Comparison of ENCODE assay signal across 15 cellular contexts in the genomic region with DNA sequence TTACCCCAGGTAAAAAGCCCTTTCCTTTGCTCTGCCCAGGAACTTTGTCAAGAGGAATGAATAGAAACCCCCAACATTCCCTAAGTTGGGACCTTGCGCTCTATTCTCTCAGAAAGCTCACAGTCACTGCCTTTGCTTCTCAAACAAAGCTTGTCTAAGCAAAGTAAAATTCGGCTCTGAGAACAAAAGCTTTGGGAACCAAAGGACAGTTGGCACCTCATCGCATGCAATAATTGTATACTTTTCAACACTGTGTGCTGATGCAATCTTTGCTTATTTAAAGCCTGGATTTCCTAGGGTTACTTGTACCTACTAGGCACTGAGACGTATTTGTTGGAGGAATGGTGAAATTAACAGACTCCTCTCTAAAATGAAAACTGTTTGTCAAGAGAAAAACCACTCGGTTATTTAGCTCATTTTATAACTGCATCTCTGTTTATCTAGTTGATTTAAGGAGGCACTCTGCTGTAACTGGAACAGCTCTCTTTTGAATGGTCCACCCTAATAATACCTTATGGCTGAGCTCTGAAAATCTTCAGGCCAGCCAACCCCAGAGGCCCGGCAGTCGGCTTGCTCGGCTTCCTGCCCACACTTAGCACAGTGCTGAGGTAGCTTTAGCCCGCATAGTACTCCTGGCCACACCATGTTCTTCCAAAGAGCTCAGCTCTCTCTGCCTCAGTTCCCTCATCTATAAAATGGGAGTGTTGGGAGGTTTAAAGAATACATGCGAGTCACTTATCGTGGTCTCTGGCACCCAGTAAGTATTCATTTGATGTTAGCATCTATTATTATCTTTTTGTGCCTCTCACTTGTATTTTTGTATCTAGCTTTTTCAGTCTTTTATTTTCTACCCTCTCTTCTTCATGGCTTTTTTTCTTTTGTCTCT.
DNase-seq lines count a peak whose midpoint lies in the region; TF ChIP-seq lines count a peak whose summit lies in the region.
"Had no signal": no experiment of that assay in that cellular context is flagged by ENCODE, and none has a peak within 500 bp of the region (broad histone marks: within the 10 kb centered on the region; RNA-seq: fewer than 3 reads in every experiment).

No MANE protein-coding gene starts in this region.

- intact Hi-C loops in Caco-2 (cut with micrococcal nuclease; ENCODE audit: unreplicated experiment) (loop anchor here (5.0 kb wide), 1 partner anchor 124 kb away; no protein-coding TSS in a partner anchor), dorsolateral prefrontal cortex (cut with DNase I) (loop anchor here (10.0 kb wide), 4 partner anchors 81 to 651 kb away; a partner anchor contains a TSS)

- H3K4me1 Mint-ChIP-seq in Caco-2 (ENCODE audit: low read depth, unreplicated experiment) (peaks cover 21% of the 10 kb centered on the region), nephron progenitor cell (peaks cover 67% of the 10 kb centered on the region)

- H3K9me3 Mint-ChIP-seq in Caco-2 (ENCODE audit: unreplicated experiment) (no peaks in the 10 kb centered on the region), nephron progenitor cell (no peaks in the 10 kb centered on the region)
- H3K9me3 Mint-ChIP-seq: activated CD4-positive, alpha-beta memory T cell treated with anti-CD3 and anti-CD28 coated beads for 36 hours had no signal

- TF ChIP-seq CTCF in Caco-2 (IDR thresholded peaks at IDR 0.05; ENCODE audit: insufficient read depth in 1 of 2, low read depth in 1 of 2, low read length in 1 of 2, severe bottlenecking in 1 of 2, unreplicated experiment in 1 of 2), result no peak
- no peak for TF ChIP-seq CTCF in dorsolateral prefrontal cortex (IDR thresholded peaks at IDR 0.05 in 54 of 56, conservative IDR thresholded peaks at IDR 0.05 in 2 of 56; ENCODE audit: low read depth in 1 of 56, partially characterized antibody in 56 of 56)
- TF ChIP-seq CTCF in nephron progenitor cell (IDR thresholded peaks at IDR 0.05), result no peak
- TF ChIP-seq CTCF in tibial nerve (IDR thresholded peaks at IDR 0.05), result no peak

- CTCF ChIA-PET in Caco-2 (lab: Charles Lee), result no interaction called here

- no peak for TF ChIP-seq EP300 in tibial nerve (IDR thresholded peaks at IDR 0.05)

- POLR2A ChIA-PET in Caco-2 (lab: Charles Lee), result no interaction called here

- H3K9me3 ChIP-seq in Caco-2 (no peaks in the 10 kb centered on the region), muscle layer of duodenum (ENCODE audit: control insufficient read depth in 1 of 2, low read length in 2 of 2) (no peaks in the 10 kb centered on the region), tibial nerve (no peaks in the 10 kb centered on the region)

- H3K4me3 ChIP-seq in Caco-2 (ENCODE audit: low read depth, low read length), result no peak overlapping the region
- peak overlapping the region in 58 of 59 donors; percentile 14 to 69 (median 44) for H3K4me3 ChIP-seq in dorsolateral prefrontal cortex
- H3K4me3 ChIP-seq in muscle layer of duodenum (ENCODE audit: low read depth in 1 of 2, low read length in 2 of 2), result peak overlapping the region; percentile 3 to 27
- H3K4me3 ChIP-seq in tibial nerve, result peak overlapping the region in 1 of 4 donors; percentile 9

- H3K4me3 Mint-ChIP-seq in Caco-2 (ENCODE audit: unreplicated experiment) (no peak overlapping the region), nephron progenitor cell (no peak overlapping the region)
- H3K4me3 Mint-ChIP-seq: activated CD4-positive, alpha-beta memory T cell treated with anti-CD3 and anti-CD28 coated beads for 36 hours had no signal

- H3K36me3 Mint-ChIP-seq in Caco-2 (ENCODE audit: insufficient read depth, unreplicated experiment) (no peaks in the 10 kb centered on the region), nephron progenitor cell (ENCODE audit: low read depth) (no peaks in the 10 kb centered on the region)
- H3K36me3 Mint-ChIP-seq: activated CD4-positive, alpha-beta memory T cell treated with anti-CD3 and anti-CD28 coated beads for 36 hours had no signal

- no peak for TF ChIP-seq POLR2A in tibial nerve (IDR thresholded peaks at IDR 0.05)

- H3K27ac ChIP-seq in dorsolateral prefrontal cortex (peak overlapping the region; percentile 63 to 100 (median 97)), muscle layer of duodenum (ENCODE audit: low read length) (peak overlapping the region; percentile 43), tibial nerve (peak overlapping the region in 1 of 4 donors; percentile 23)

- H3K27me3 ChIP-seq in Caco-2 (replicated peaks; ENCODE audit: control insufficient read depth, insufficient read depth, low read length), result no peaks in the 10 kb centered on the region
- no peaks in the 10 kb centered on the region for H3K27me3 ChIP-seq in dorsolateral prefrontal cortex
- peaks cover 2% of the 10 kb centered on the region for H3K27me3 ChIP-seq in muscle layer of duodenum (ENCODE audit: low read depth, low read length)
- no peaks in the 10 kb centered on the region for H3K27me3 ChIP-seq in tibial nerve

- H3K36me3 ChIP-seq in Caco-2 (ENCODE audit: control insufficient read depth, insufficient read depth, low read length) (no peaks in the 10 kb centered on the region; the same call in 1 of the 2 replicates), muscle layer of duodenum (ENCODE audit: control insufficient read depth in 1 of 2, insufficient read depth in 2 of 2, low read length in 2 of 2) (no peaks in the 10 kb centered on the region), tibial nerve (no peaks in the 10 kb centered on the region)

- H3K27ac Mint-ChIP-seq in Caco-2 (ENCODE audit: unreplicated experiment) (peak overlapping the region; percentile 89), nephron progenitor cell (no peak overlapping the region)
- H3K27ac Mint-ChIP-seq: activated CD4-positive, alpha-beta memory T cell treated with anti-CD3 and anti-CD28 coated beads for 36 hours had no signal

- DNase-seq in Caco-2 (peak in 1 of 2 experiments; percentile 44), NCI-H748 (lab: John Stamatoyannopoulos, UW; ENCODE audit: unreplicated experiment) (peak; percentile 63), dorsolateral prefrontal cortex (peak in 3 of 10 donors; percentile 29 to 53 (median 50)), T-helper 9 cell (no peak), NCI-H1105 (lab: John Stamatoyannopoulos, UW) (no peak), nephron progenitor cell (no peak), tibial nerve (ENCODE audit: low spot score in 2 of 2) (no peak)
- DNase-seq: activated CD4-positive, alpha-beta memory T cell treated with anti-CD3 and anti-CD28 coated beads for 36 hours; aorta; effector CD4-positive, alpha-beta T cell; EL; mesendoderm; NCI-H2107; occipital lobe had no signal

- H3K4me1 ChIP-seq in Caco-2 (peaks cover 14% of the 10 kb centered on the region), muscle layer of duodenum (ENCODE audit: control insufficient read depth in 1 of 2, insufficient read depth in 2 of 2, low read length in 2 of 2) (peaks cover 18 to 51% of the 10 kb centered on the region in 2 donors), tibial nerve (peaks cover 0 to 38% (median 0%) of the 10 kb centered on the region in 4 donors)

- H3K27me3 Mint-ChIP-seq in Caco-2 (ENCODE audit: insufficient read depth, unreplicated experiment) (no peaks in the 10 kb centered on the region), nephron progenitor cell (ENCODE audit: low read depth, poor library complexity) (no peaks in the 10 kb centered on the region)
- H3K27me3 Mint-ChIP-seq: activated CD4-positive, alpha-beta memory T cell treated with anti-CD3 and anti-CD28 coated beads for 36 hours had no signal

- TSS peak; percentile 86 for BruUV-seq in Caco-2 (replicated peaks; lab: Mats Ljungman, UMichigan)

- WGBS in tibial nerve, 2 donors, result 88 to 92% methylated on average over 11 of the region's 11 CpGs
